Comparison of ENCODE assay signal across 18 cellular contexts in genomic region chr4:153245775-153246174, GRCh38. TPM values are rescaled to one million over a fixed set of nuclear protein-coding genes. Genes with fewer than 3 reads are reported as not detected.
DNase-seq lines count a peak whose midpoint lies in the region; ATAC-seq and TF ChIP-seq lines count a peak whose summit lies in the region.
"Had no signal": no experiment of that assay in that cellular context is flagged by ENCODE, and none has a peak within 500 bp of the region (broad histone marks: within the 10 kb centered on the region; RNA-seq: fewer than 3 reads in every experiment).

No MANE protein-coding gene starts in this region.

- no peak for TF ChIP-seq EP300 in stomach (IDR thresholded peaks at IDR 0.05)

- peaks cover 60% of the 10 kb centered on the region for H3K4me1 ChIP-seq in mucosa of descending colon (ENCODE audit: low read depth)
- peaks cover 60 to 93% (median 74%) of the 10 kb centered on the region in 4 donors for H3K4me1 ChIP-seq in stomach

- H3K36me3 ChIP-seq in mucosa of descending colon (ENCODE audit: low read depth) (no peaks in the 10 kb centered on the region), stomach (peaks cover 0 to 6% (median 3%) of the 10 kb centered on the region in 4 donors)
- H3K36me3 ChIP-seq: BLaER1 had no signal

- ATAC-seq in mucosa of descending colon (peak; percentile 69), HG03097 (IDR thresholded peaks at IDR 0.05; ENCODE audit: low FRiP score, unreplicated experiment) (no peak), HG03460 (IDR thresholded peaks at IDR 0.05; ENCODE audit: unreplicated experiment) (no peak), HG03095 (IDR thresholded peaks at IDR 0.05; ENCODE audit: unreplicated experiment) (no peak)
- ATAC-seq: CD8-positive, alpha-beta T cell; HCT116 had no signal

- H3K4me3 ChIP-seq in mucosa of descending colon (no peak overlapping the region), stomach (no peak overlapping the region)
- H3K4me3 ChIP-seq: BLaER1 had no signal

- no peaks in the 10 kb centered on the region for H3K27me3 ChIP-seq in stomach
- H3K27me3 ChIP-seq: BLaER1 had no signal

- no peak for TF ChIP-seq POLR2A in stomach (IDR thresholded peaks at IDR 0.05)

- no peaks in the 10 kb centered on the region for H3K9me3 ChIP-seq in mucosa of descending colon
- no peaks in the 10 kb centered on the region for H3K9me3 ChIP-seq in stomach
- H3K9me3 ChIP-seq: BLaER1 had no signal

- peak overlapping the region; percentile 69 for H3K27ac ChIP-seq in C4-2B
- peak overlapping the region; percentile 88 for H3K27ac ChIP-seq in VCaP
- peak overlapping the region in 3 of 5 donors; percentile 32 to 70 (median 64) for H3K27ac ChIP-seq in stomach
- H3K27ac ChIP-seq: BLaER1, HL-60 had no signal

- 70 to 80% (median 75%) methylated on average over 3 of the region's 3 CpGs for WGBS in stomach, 5 donors

- peak in 2 of 3 donors; percentile 55 to 74 for DNase-seq in mucosa of descending colon
- no peak for DNase-seq in stomach
- DNase-seq: 8988T; Calu3; CD8-positive, alpha-beta T cell; DMS79 treated with DMSO at 0.1 percent for 48 hours; GF-D8; GOT3; H7; HFFc6 had no signal

- TF ChIP-seq CTCF in C4-2B (conservative IDR thresholded peaks at IDR 0.05) = no peak
- no peak for TF ChIP-seq CTCF in VCaP (conservative IDR thresholded peaks at IDR 0.05)
- TF ChIP-seq CTCF in mucosa of descending colon (IDR thresholded peaks at IDR 0.05) = no peak
- TF ChIP-seq CTCF in stomach (IDR thresholded peaks at IDR 0.05) = no peak

- intact Hi-C loops in mucosa of descending colon (cut with DNase I, micrococcal nuclease) (loop anchor here in 1 of 2 donors (5.0 kb wide), 1 partner anchor 38 kb away; no protein-coding TSS in a partner anchor), stomach (cut with DNase I; ENCODE audit: low total_unique reads) (no loop called here)

RNA-seq across cellular contexts. Expression of gene TRIM2, which starts 41.5 kb away (rescaled TPM):
- total RNA-seq in mucosa of descending colon = 100 to 1,000 TPM in 2 of 3 donors, 10 to 100 TPM in 1; 96.4 to 167 (median 154) TPM
- 100 to 1,000 TPM in 2 of 5 donors, 10 to 100 TPM in 3; 38.8 to 327 (median 96.2) TPM for total RNA-seq in stomach
- polyA plus RNA-seq in stomach = 10 to 100 TPM; 11.2 to 26.1 (median 24.8) TPM
